8 cellular contexts compared by ENCODE assay signal in genomic region chr6:37303891-37304503, GRCh38. TPM values are rescaled to one million over a fixed set of nuclear protein-coding genes. Genes with fewer than 3 reads are reported as not detected.
A peak's percentile ranks its signal among the peaks of the same experiment; 100 is the strongest.
DNase-seq lines count a peak whose midpoint lies in the region; ATAC-seq, FAIRE-seq and TF ChIP-seq lines count a peak whose summit lies in the region.

No MANE protein-coding gene starts in this region.

- H3K4me3 ChIP-seq in LNCaP clone FGC (ENCODE audit: low read depth, low read length) (no peak overlapping the region), astrocyte of the cerebellum (ENCODE audit: low read depth, low read length) (no peak overlapping the region), kidney (ENCODE audit: low read length in 2 of 2) (no peak overlapping the region)

- in situ Hi-C loops in astrocyte of the cerebellum (cut with HindIII; ENCODE audit: low sequenced_read_pairs): no loop called here

- FAIRE-seq in kidney (lab: Jason Lieb, UNC): no peak

- peak; percentile 27 for DNase-seq in activated CD4-positive, alpha-beta T cell treated with anti-CD3 and anti-CD28 coated beads for 48 hours
- DNase-seq in activated CD4-positive, alpha-beta T cell treated with anti-CD3 and anti-CD28 coated beads, Interleukin-2, amount 50 U/mL, for 4 hours: no peak
- DNase-seq in LNCaP clone FGC (ENCODE audit: low read depth) (no peak), astrocyte of the cerebellum (ENCODE audit: low read depth) (no peak), kidney (no peak)

- peak; percentile 51 for TF ChIP-seq CTCF in LNCaP clone FGC (IDR thresholded peaks at IDR 0.05; ENCODE audit: control insufficient read depth, extremely low read depth, insufficient read depth)
- peak; percentile 71 for TF ChIP-seq CTCF in astrocyte of the cerebellum (IDR thresholded peaks at IDR 0.05; ENCODE audit: low read depth, low read length, missing control alignments)
- peak; percentile 45 for TF ChIP-seq CTCF in kidney (IDR thresholded peaks at IDR 0.05; ENCODE audit: borderline replicate concordance, extremely low read depth, insufficient read depth)

- intact Hi-C loops in kidney (cut with DNase I): no loop called here

- no peaks in the 10 kb centered on the region for H3K9me3 ChIP-seq in kidney (ENCODE audit: control insufficient read depth in 1 of 2, low read length in 2 of 2)

- no peaks in the 10 kb centered on the region for H3K4me1 ChIP-seq in kidney (ENCODE audit: control insufficient read depth in 1 of 2, insufficient read depth in 1 of 2, low read depth in 1 of 2, low read length in 2 of 2)

- ATAC-seq in GM19467 (IDR thresholded peaks at IDR 0.05; ENCODE audit: unreplicated experiment) (no peak), HG02759 (IDR thresholded peaks at IDR 0.05; ENCODE audit: unreplicated experiment) (no peak), HG02610 (IDR thresholded peaks at IDR 0.05; ENCODE audit: unreplicated experiment) (no peak)

- H3K9ac ChIP-seq in kidney (ENCODE audit: low read length in 2 of 2): no peak overlapping the region

- peaks cover 13 to 24% of the 10 kb centered on the region in 2 donors for H3K36me3 ChIP-seq in kidney (ENCODE audit: control insufficient read depth in 1 of 2, insufficient read depth in 2 of 2, low read length in 2 of 2)

- no peak overlapping the region for H3K27ac ChIP-seq in kidney (ENCODE audit: low read depth in 2 of 2, low read length in 2 of 2)

RNA-seq across cellular contexts. Expression of gene TMEM217, which starts 46.1 kb away (rescaled TPM):
- total RNA-seq in kidney: 0.72 TPM
- 0.67 TPM for polyA plus RNA-seq in kidney (ENCODE audit: insufficient read depth, low read depth, low replicate concordance)

RNA-seq across cellular contexts. Expression of gene TBC1D22B, which starts 46.4 kb away (rescaled TPM):
- total RNA-seq in kidney: 12.8 TPM
- 9.7 TPM for polyA plus RNA-seq in kidney (ENCODE audit: insufficient read depth, low read depth, low replicate concordance)

RNA-seq across cellular contexts. Expression of gene RNF8, which starts 49.8 kb away (rescaled TPM):
- 18.4 TPM for total RNA-seq in kidney
- 18.5 TPM for polyA plus RNA-seq in kidney (ENCODE audit: insufficient read depth, low read depth, low replicate concordance)
